1 cellular context compared by ENCODE assay signal in genomic region chr19:14405758-14406644, GRCh38.
TF ChIP-seq lines count a peak whose summit lies in the region.

No MANE protein-coding gene starts in this region.

TF ChIP-seq in H1, 55 proteins besides CTCF, POLR2A, EP300 and RAD21:
- TF ChIP-seq GABPA (IDR thresholded peaks at IDR 0.05; ENCODE audit: borderline replicate concordance, insufficient read depth, low read length), result 0 out of 2 replicates have a peak, but pooled peaks have one; percentile 34
- 0 out of 2 replicates have a peak, but pooled peaks have one; percentile 6 for TF ChIP-seq SRF (IDR thresholded peaks at IDR 0.05; ENCODE audit: low read depth, low read length)
- no peak for TF ChIP-seq CTBP2 (IDR thresholded peaks at IDR 0.05; ENCODE audit: borderline replicate concordance, insufficient read depth, insufficient read length, low read length)
- TF ChIP-seq SP4 (IDR thresholded peaks at IDR 0.05; ENCODE audit: low read length), result peak; percentile 89
- TF ChIP-seq CREB1 (IDR thresholded peaks at IDR 0.05), result peak; percentile 79
- no peak for TF ChIP-seq SIX5 (IDR thresholded peaks at IDR 0.05; ENCODE audit: low read depth, low read length)
- TF ChIP-seq E2F6 (IDR thresholded peaks at IDR 0.05), result peak; percentile 68
- TF ChIP-seq TAF1 (IDR thresholded peaks at IDR 0.05; ENCODE audit: low read depth, low read length), result peak; percentile 43; the same call in 1 of the 2 replicates
- TF ChIP-seq MAX (IDR thresholded peaks at IDR 0.05), result peak; percentile 87
- no peak for TF ChIP-seq ZNF274 (IDR thresholded peaks at IDR 0.05; ENCODE audit: borderline replicate concordance, extremely low read depth, low read length)
- TF ChIP-seq SP1 (IDR thresholded peaks at IDR 0.05; ENCODE audit: low read depth, low read length), result peak; percentile 82
- 0 out of 2 replicates have a peak, but pooled peaks have one; percentile 20 for TF ChIP-seq YY1 (IDR thresholded peaks at IDR 0.05; ENCODE audit: low read depth, low read length)
- TF ChIP-seq EGR1 (IDR thresholded peaks at IDR 0.05; ENCODE audit: borderline replicate concordance, low read depth, low read length), result 0 out of 2 replicates have a peak, but pooled peaks have one; percentile 31
- TF ChIP-seq PHF8 (conservative IDR thresholded peaks at IDR 0.05; ENCODE audit: low read depth, low read length), result peak; percentile 58; the same call in 1 of the 2 replicates
- TF ChIP-seq KDM4A (IDR thresholded peaks at IDR 0.05; ENCODE audit: low read depth, low read length, severe bottlenecking), result peak; percentile 34
- TF ChIP-seq POLR2AphosphoS5 (IDR thresholded peaks at IDR 0.05; ENCODE audit: low read depth, low read length), result peak; percentile 69
- TF ChIP-seq TBP (IDR thresholded peaks at IDR 0.05; ENCODE audit: low read depth, low read length), result peak; percentile 11
- no peak for TF ChIP-seq JUN (IDR thresholded peaks at IDR 0.05; ENCODE audit: low read depth, low read length)
